Comparison of ENCODE assay signal across 12 cellular contexts in the genomic region with DNA sequence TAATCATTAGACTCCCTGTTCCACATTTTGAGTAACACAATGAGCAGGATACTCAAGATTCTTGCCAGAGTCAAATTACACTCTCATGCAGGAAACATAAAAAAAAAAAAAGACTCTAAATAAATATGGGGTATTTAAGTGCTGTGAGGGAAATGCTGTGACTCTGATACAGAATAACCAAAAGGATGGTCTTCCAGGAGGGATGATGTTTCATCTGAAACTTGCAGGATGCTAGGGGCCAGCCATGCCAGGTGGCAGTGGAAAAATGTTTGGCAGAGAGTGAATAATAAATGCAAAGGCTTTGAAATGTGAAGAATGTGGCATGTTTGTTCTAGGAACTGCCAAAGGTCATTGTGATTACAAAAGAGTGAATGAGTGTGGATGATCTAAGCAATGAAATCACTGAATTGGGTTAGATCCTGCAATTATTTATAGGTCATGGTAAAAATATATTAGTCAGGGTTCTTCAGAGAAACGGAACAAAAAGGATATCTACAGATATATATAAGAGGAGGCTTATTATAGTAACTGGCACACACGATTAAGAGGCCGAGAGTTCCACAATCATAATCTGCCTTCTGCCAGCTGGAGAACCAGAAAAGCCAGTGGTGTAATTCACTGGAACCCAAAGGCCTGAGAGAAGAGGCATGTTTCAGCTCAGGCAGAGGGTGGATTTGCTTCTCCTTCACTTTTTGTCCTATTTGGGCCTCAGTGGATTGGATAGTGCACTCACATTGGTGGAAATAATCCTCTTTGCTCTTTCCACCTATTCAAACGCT.
DNase-seq lines count a peak whose midpoint lies in the region; ATAC-seq, FAIRE-seq and TF ChIP-seq lines count a peak whose summit lies in the region.
"Had no signal": no experiment of that assay in that cellular context is flagged by ENCODE, and none has a peak within 500 bp of the region (broad histone marks: within the 10 kb centered on the region; RNA-seq: fewer than 3 reads in every experiment).

No MANE protein-coding gene starts in this region.

- TF ChIP-seq EP300 in H1 (IDR thresholded peaks at IDR 0.05; ENCODE audit: borderline replicate concordance in 1 of 2, low read depth in 2 of 2, low read length in 2 of 2), result no peak

- no peaks in the 10 kb centered on the region for H3K23me2 ChIP-seq in H1 (ENCODE audit: low read depth, low read length)

- CTCF ChIA-PET in H1 (lab: Charles Lee; ENCODE audit: partially characterized antibody), result no interaction called here

- H4K20me1 ChIP-seq in GM23248 (ENCODE audit: insufficient read depth) (no peaks in the 10 kb centered on the region), H1 (replicated peaks in 1 of 2; ENCODE audit: control insufficient read depth in 1 of 2, insufficient read depth in 2 of 2, low read length in 2 of 2) (no peaks in the 10 kb centered on the region)

- H3K27ac Mint-ChIP-seq in mesothelial cell of epicardium, result peak overlapping the region; percentile 51

- H3K36me3 Mint-ChIP-seq in mesothelial cell of epicardium, result peaks cover 2% of the 10 kb centered on the region

- H3K9me2 ChIP-seq in GM23248 (ENCODE audit: insufficient read depth), result no peaks in the 10 kb centered on the region

- H4K5ac ChIP-seq in H1 (ENCODE audit: insufficient read length, low read depth, low read length), result no peak overlapping the region

- DNase-seq in GM23248 (peak; percentile 19), NCI-H69 (lab: John Stamatoyannopoulos, UW) (peak; percentile 83), H1 (ENCODE audit: low read depth in 1 of 2, low spot score in 2 of 2) (peak in 1 of 2 experiments; percentile 33), mesothelial cell of epicardium (ENCODE audit: low spot score in 2 of 2, unreplicated experiment in 2 of 2) (no peak), DMS 273 (lab: John Stamatoyannopoulos, UW; ENCODE audit: unreplicated experiment) (no peak), GDM1 (lab: John Stamatoyannopoulos, UW) (no peak)
- DNase-seq: activated CD8-positive, alpha-beta memory T cell treated with anti-CD3 and anti-CD28 coated beads for 24 hours; erythroblast; H7; NCI-H187 treated with DMSO at 0.1 percent for 48 hours had no signal

- H2BK12ac ChIP-seq in H1 (ENCODE audit: low read depth, low read length), result peak overlapping the region; percentile 94

- H3K4me2 ChIP-seq in GM23248 (ENCODE audit: unreplicated experiment) (no peak overlapping the region), H1 (ENCODE audit: insufficient read depth in 1 of 2, low read depth in 2 of 2, low read length in 2 of 2) (peak overlapping the region in 1 of 2 experiments; percentile 30; a peak in 1 of 4 replicates)

- H3K36me3 ChIP-seq in GM23248 (ENCODE audit: low read depth), result no peaks in the 10 kb centered on the region
- no peaks in the 10 kb centered on the region for H3K36me3 ChIP-seq in H1 (ENCODE audit: control insufficient read depth in 2 of 4, insufficient read depth in 4 of 4, low read length in 3 of 4)

- H3K27me3 ChIP-seq in GM23248 (replicated peaks; ENCODE audit: insufficient read depth) (no peaks in the 10 kb centered on the region), H1 (replicated peaks in 1 of 4; ENCODE audit: control insufficient read depth in 3 of 4, extremely low read depth in 1 of 4, insufficient read depth in 3 of 4, low read length in 3 of 4) (no peaks in the 10 kb centered on the region)

- H2AFZ ChIP-seq in GM23248 (no peak overlapping the region), H1 (ENCODE audit: low read length) (peak overlapping the region; percentile 64; the same call in 1 of the 2 replicates)

- no peak overlapping the region for H4K91ac ChIP-seq in H1 (replicated peaks; ENCODE audit: insufficient read length, low read length)

- peaks cover 13% of the 10 kb centered on the region for H3K4me1 Mint-ChIP-seq in mesothelial cell of epicardium

- H2BK20ac ChIP-seq in H1 (ENCODE audit: low read length), result no peak overlapping the region

- TF ChIP-seq CTCF in H1 (IDR thresholded peaks at IDR 0.05; ENCODE audit: control extremely low read depth in 1 of 3, insufficient read depth in 1 of 3, low read depth in 1 of 3, low read length in 3 of 3), result no peak
- TF ChIP-seq CTCF in mesothelial cell of epicardium (IDR thresholded peaks at IDR 0.05; ENCODE audit: unreplicated experiment), result no peak

- H3K27me3 Mint-ChIP-seq in mesothelial cell of epicardium (ENCODE audit: low read depth), result no peaks in the 10 kb centered on the region

- H3K27ac ChIP-seq in GM23248 (no peak overlapping the region), H1 (ENCODE audit: low read depth, low read length) (no peak overlapping the region)

- H3K14ac ChIP-seq in H1 (ENCODE audit: insufficient read length), result no peak overlapping the region

- H3K56ac ChIP-seq in H1 (replicated peaks; ENCODE audit: insufficient read length, low read depth, low read length), result no peak overlapping the region

- H3K4me3 ChIP-seq in GM23248 (no peak overlapping the region), H1 (ENCODE audit: extremely low read depth in 1 of 4, insufficient read depth in 2 of 4, low read depth in 3 of 4, low read length in 4 of 4) (no peak overlapping the region; a peak in 1 of 8 replicates)

- peak overlapping the region; percentile 44 for H2BK120ac ChIP-seq in H1 (replicated peaks; ENCODE audit: low read depth, low read length)

- no peaks in the 10 kb centered on the region for H3F3A ChIP-seq in GM23248 (ENCODE audit: insufficient read depth)

- WGBS in GM23248 (ENCODE audit: low coverage in 1 of 2, low lambda C conversion rate in 2 of 2, missing lambda C conversion rate in 2 of 2), 2 experiments, result 5 to 7% methylated on average over 4 of the region's 4 CpGs
- 87% methylated on average over 4 of the region's 4 CpGs; no CpG with 5 or more reads in 1 of the 2 experiments for WGBS in H1 (ENCODE audit: extremely low coverage in 1 of 2, insufficient coverage in 1 of 2, insufficient read length in 1 of 2, insufficient replicate concordance in 2 of 2, low coverage in 1 of 2, low lambda C conversion rate in 2 of 2, missing lambda C conversion rate in 1 of 2), 2 experiments

- H3K79me1 ChIP-seq in H1 (ENCODE audit: low read depth, low read length), result no peaks in the 10 kb centered on the region

- H3K9ac ChIP-seq in GM23248 (no peak overlapping the region), H1 (replicated peaks in 1 of 4; ENCODE audit: extremely low read depth in 1 of 4, low read depth in 3 of 4, low read length in 3 of 4) (no peak overlapping the region)

- POLR2A ChIA-PET in H1 (lab: Charles Lee; ENCODE audit: partially characterized antibody), result no interaction called here

- no peak overlapping the region for H3K4ac ChIP-seq in H1 (replicated peaks; ENCODE audit: insufficient read length, low read depth, low read length)

- TF ChIP-seq POLR2A in H1 (IDR thresholded peaks at IDR 0.05; ENCODE audit: control extremely low read depth in 1 of 2, low read depth in 2 of 2, low read length in 2 of 2), result no peak

- H3K9me3 Mint-ChIP-seq in mesothelial cell of epicardium, result peaks cover 29% of the 10 kb centered on the region

- H2AK5ac ChIP-seq in H1 (ENCODE audit: low read depth, low read length), result no peak overlapping the region

- H3K9me3 ChIP-seq in GM23248 (ENCODE audit: low read depth) (no peaks in the 10 kb centered on the region), H1 (ENCODE audit: insufficient read depth in 2 of 2, low read depth in 1 of 2, low read length in 1 of 2) (peaks cover 0 to 9% of the 10 kb centered on the region in 2 experiments; a peak in 2 of 4 replicates)

- H3K23ac ChIP-seq in H1 (ENCODE audit: insufficient read length), result no peak overlapping the region

- H3K18ac ChIP-seq in H1 (ENCODE audit: extremely low read depth, low read length), result peak overlapping the region; percentile 55; the same call in 1 of the 2 replicates

- no peak overlapping the region for H3K4me3 Mint-ChIP-seq in mesothelial cell of epicardium

- in situ Hi-C loops in GM23248 (cut with MboI), result no loop called here

- FAIRE-seq in H1 (lab: Jason Lieb, UNC), result no peak

- H3K4me1 ChIP-seq in GM23248 (ENCODE audit: insufficient read depth) (no peaks in the 10 kb centered on the region), H1 (replicated peaks in 1 of 4; ENCODE audit: control insufficient read depth in 3 of 4, insufficient read depth in 4 of 4, low read length in 3 of 4) (peaks cover 2 to 10% (median 6%) of the 10 kb centered on the region in 4 experiments; a peak in 5 of 7 replicates)

- TF ChIP-seq RAD21 in H1 (IDR thresholded peaks at IDR 0.05 in 1 of 2, conservative IDR thresholded peaks at IDR 0.05 in 1 of 2; ENCODE audit: low read depth in 2 of 2, low read length in 2 of 2), result no peak

- no peak overlapping the region for H4K8ac ChIP-seq in H1 (ENCODE audit: extremely low read depth, insufficient read depth, low read length)

- no peak for ATAC-seq in HG03565 (IDR thresholded peaks at IDR 0.05; ENCODE audit: unreplicated experiment)
- no peak for ATAC-seq in HG02759 (IDR thresholded peaks at IDR 0.05; ENCODE audit: unreplicated experiment)

- H3K79me2 ChIP-seq in GM23248 (ENCODE audit: insufficient read depth) (no peaks in the 10 kb centered on the region), H1 (ENCODE audit: control insufficient read depth in 1 of 2, insufficient read depth in 2 of 2, low read length in 2 of 2) (no peaks in the 10 kb centered on the region)

- H2BK5ac ChIP-seq in H1 (ENCODE audit: low read depth, low read length), result peak overlapping the region; percentile 75

- no peak overlapping the region for H2BK15ac ChIP-seq in H1 (ENCODE audit: low read length)

TF ChIP-seq in H1, 55 proteins besides CTCF, POLR2A, EP300 and RAD21 (continues in another document):
- TF ChIP-seq GTF2F1 (IDR thresholded peaks at IDR 0.05; ENCODE audit: borderline replicate concordance, low read depth, low read length) (no peak), YY1 (IDR thresholded peaks at IDR 0.05; ENCODE audit: low read depth, low read length) (no peak), RBBP5 (IDR thresholded peaks at IDR 0.05; ENCODE audit: borderline replicate concordance, low read depth, low read length) (no peak), KDM4A (IDR thresholded peaks at IDR 0.05; ENCODE audit: low read depth, low read length, severe bottlenecking) (no peak), CHD2 (IDR thresholded peaks at IDR 0.05; ENCODE audit: low read length) (no peak), TAF1 (IDR thresholded peaks at IDR 0.05; ENCODE audit: low read depth, low read length) (no peak), CEBPB (IDR thresholded peaks at IDR 0.05; ENCODE audit: low read depth, low read length) (no peak)
- TF ChIP-seq, protein P1, sequence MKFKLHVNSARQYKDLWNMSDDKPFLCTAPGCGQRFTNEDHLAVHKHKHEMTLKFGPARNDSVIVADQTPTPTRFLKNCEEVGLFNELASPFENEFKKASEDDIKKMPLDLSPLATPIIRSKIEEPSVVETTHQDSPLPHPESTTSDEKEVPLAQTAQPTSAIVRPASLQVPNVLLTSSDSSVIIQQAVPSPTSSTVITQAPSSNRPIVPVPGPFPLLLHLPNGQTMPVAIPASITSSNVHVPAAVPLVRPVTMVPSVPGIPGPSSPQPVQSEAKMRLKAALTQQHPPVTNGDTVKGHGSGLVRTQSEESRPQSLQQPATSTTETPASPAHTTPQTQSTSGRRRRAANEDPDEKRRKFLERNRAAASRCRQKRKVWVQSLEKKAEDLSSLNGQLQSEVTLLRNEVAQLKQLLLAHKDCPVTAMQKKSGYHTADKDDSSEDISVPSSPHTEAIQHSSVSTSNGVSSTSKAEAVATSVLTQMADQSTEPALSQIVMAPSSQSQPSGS (IDR thresholded peaks at IDR 0.05; ENCODE audit: low read length), result no peak

Comparison
In these comparisons a context has a peak if more than half of its experiments do, and no peak if none do; other contexts are left out.
1. DNase-seq: peak in GM23248 (single experiment) and NCI-H69 (single experiment); none in mesothelial cell of epicardium (0 of 2), DMS 273 (single experiment) and GDM1 (single experiment).